In genomic region chr22:44309137-44309536, GRCh38 we compare ENCODE assay signal across 9 cellular contexts. TPM values are rescaled to one million over a fixed set of nuclear protein-coding genes. Genes with fewer than 3 reads are reported as not detected.
A peak's percentile ranks its signal among the peaks of the same experiment; 100 is the strongest.
DNase-seq lines count a peak whose midpoint lies in the region; ATAC-seq lines count a peak whose summit lies in the region.
"Had no signal": no experiment of that assay in that cellular context is flagged by ENCODE, and none has a peak within 500 bp of the region (broad histone marks: within the 10 kb centered on the region; RNA-seq: fewer than 3 reads in every experiment).

No MANE protein-coding gene starts in this region.

- no peak overlapping the region for H3K23ac ChIP-seq in trophoblast cell (ENCODE audit: low read length)

- no peak overlapping the region for H3K4me2 ChIP-seq in trophoblast cell (ENCODE audit: low read length)

- no peak overlapping the region for H2AK5ac ChIP-seq in trophoblast cell (ENCODE audit: low read length)

- H2BK120ac ChIP-seq in trophoblast cell (ENCODE audit: insufficient read depth, low read length, poor library complexity) = no peak overlapping the region

- H3K79me1 ChIP-seq in trophoblast cell (ENCODE audit: low read length) = no peaks in the 10 kb centered on the region

- H4K91ac ChIP-seq in trophoblast cell (ENCODE audit: low read depth, low read length) = no peak overlapping the region

- no CpG with 5 or more reads among the region's 16 CpGs for WGBS in trophoblast cell (ENCODE audit: extremely low coverage, insufficient coverage, insufficient read length)

- H3K27me3 ChIP-seq in trophoblast cell (ENCODE audit: insufficient read depth, low read length) = no peaks in the 10 kb centered on the region

- no peak overlapping the region for H3K4me3 ChIP-seq in trophoblast cell (ENCODE audit: low read depth, low read length)

- no peak overlapping the region for H3K27ac ChIP-seq in trophoblast cell (ENCODE audit: low read depth, low read length)

- no peak overlapping the region for H3K14ac ChIP-seq in trophoblast cell (ENCODE audit: low read length)

- no peak overlapping the region for H3K4ac ChIP-seq in trophoblast cell (ENCODE audit: low read depth, low read length)

- no peak overlapping the region for H3K9ac ChIP-seq in trophoblast cell (ENCODE audit: low read length)

- H4K12ac ChIP-seq in trophoblast cell (ENCODE audit: low read depth, low read length) = no peak overlapping the region

- peak; percentile 78 for DNase-seq in D341Med (ENCODE audit: low spot score)
- peak; percentile 80 for DNase-seq in NCI-H82 treated with DMSO at 0.1 percent for 48 hours (lab: John Stamatoyannopoulos, UW; ENCODE audit: unreplicated experiment)
- peak; percentile 33 to 52 for DNase-seq in trophoblast cell
- no peak for DNase-seq in COLO668 (lab: John Stamatoyannopoulos, UW; ENCODE audit: unreplicated experiment)
- DNase-seq in NCI-H2081 (lab: John Stamatoyannopoulos, UW) = no peak
- no peak for DNase-seq in NCI-H1417 treated with DMSO at 0.1 percent for 48 hours (lab: John Stamatoyannopoulos, UW)
- DNase-seq: activated CD4-positive, alpha-beta T cell treated with anti-CD3 and anti-CD28 coated beads, Interleukin-2, amount 50 U/mL, for 4 hours had no signal

- H3K36me3 ChIP-seq in trophoblast cell (ENCODE audit: control insufficient read depth in 1 of 2, insufficient read depth in 2 of 2, low read length in 2 of 2) = no peaks in the 10 kb centered on the region

- H2BK12ac ChIP-seq in trophoblast cell (ENCODE audit: low read length) = no peak overlapping the region

- no peak overlapping the region for H4K8ac ChIP-seq in trophoblast cell (ENCODE audit: low read depth, low read length)

- no peak overlapping the region for H2AFZ ChIP-seq in trophoblast cell (ENCODE audit: insufficient read depth, low read length, poor library complexity)

- ATAC-seq in esophagus mucosa (peak; percentile 95), GM21529 (IDR thresholded peaks at IDR 0.05; ENCODE audit: unreplicated experiment) (no peak)

- H2BK5ac ChIP-seq in trophoblast cell (ENCODE audit: low read depth, low read length, poor library complexity) = no peak overlapping the region

- H3K79me2 ChIP-seq in trophoblast cell (ENCODE audit: control insufficient read depth, insufficient read depth, low read length, poor library complexity) = no peaks in the 10 kb centered on the region

- H3K9me3 ChIP-seq in trophoblast cell (ENCODE audit: insufficient read depth, low read depth, low read length) = peaks cover 2% of the 10 kb centered on the region

- no peak overlapping the region for H3K18ac ChIP-seq in trophoblast cell (ENCODE audit: low read length)

- no peaks in the 10 kb centered on the region for H3K4me1 ChIP-seq in trophoblast cell (ENCODE audit: control insufficient read depth in 1 of 2, insufficient read depth in 2 of 2, low read length in 2 of 2)

RNA-seq across cellular contexts. Expression of gene SHISAL1, which starts 3.6 kb away (rescaled TPM):
- total RNA-seq in esophagus mucosa = 0.08 TPM
- 0.01 TPM in 2 replicates for polyA plus RNA-seq in trophoblast cell (2013)

Comparison
In these comparisons a context has a peak if more than half of its experiments do, and no peak if none do; other contexts are left out.
1. DNase-seq: peak in D341Med (single experiment), NCI-H82 treated with DMSO at 0.1 percent for 48 hours (single experiment) and trophoblast cell (2 of 2); none in COLO668 (single experiment), NCI-H2081 (0 of 2) and NCI-H1417 treated with DMSO at 0.1 percent for 48 hours (single experiment).